In genomic region chr19:21197589-21198295, GRCh38 we compare ENCODE assay signal across 1 cellular context.
TF ChIP-seq lines count a peak whose summit lies in the region.

No MANE protein-coding gene starts in this region.

TF ChIP-seq in K562, 482 proteins besides CTCF, POLR2A, EP300 and RAD21 (continued from another document):
- TF ChIP-seq, protein P1, sequence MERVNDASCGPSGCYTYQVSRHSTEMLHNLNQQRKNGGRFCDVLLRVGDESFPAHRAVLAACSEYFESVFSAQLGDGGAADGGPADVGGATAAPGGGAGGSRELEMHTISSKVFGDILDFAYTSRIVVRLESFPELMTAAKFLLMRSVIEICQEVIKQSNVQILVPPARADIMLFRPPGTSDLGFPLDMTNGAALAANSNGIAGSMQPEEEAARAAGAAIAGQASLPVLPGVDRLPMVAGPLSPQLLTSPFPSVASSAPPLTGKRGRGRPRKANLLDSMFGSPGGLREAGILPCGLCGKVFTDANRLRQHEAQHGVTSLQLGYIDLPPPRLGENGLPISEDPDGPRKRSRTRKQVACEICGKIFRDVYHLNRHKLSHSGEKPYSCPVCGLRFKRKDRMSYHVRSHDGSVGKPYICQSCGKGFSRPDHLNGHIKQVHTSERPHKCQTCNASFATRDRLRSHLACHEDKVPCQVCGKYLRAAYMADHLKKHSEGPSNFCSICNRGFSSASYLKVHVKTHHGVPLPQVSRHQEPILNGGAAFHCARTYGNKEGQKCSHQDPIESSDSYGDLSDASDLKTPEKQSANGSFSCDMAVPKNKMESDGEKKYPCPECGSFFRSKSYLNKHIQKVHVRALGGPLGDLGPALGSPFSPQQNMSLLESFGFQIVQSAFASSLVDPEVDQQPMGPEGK (CRISPR knock-in tag; IDR thresholded peaks at IDR 0.05; ENCODE audit: borderline replicate concordance) = no peak
- TF ChIP-seq ELF4 (CRISPR knock-in tag; IDR thresholded peaks at IDR 0.05) (no peak), SP2 (IDR thresholded peaks at IDR 0.05; ENCODE audit: extremely low read depth, low read depth, low read length, poor library complexity, severe bottlenecking) (no peak), SMARCE1 (IDR thresholded peaks at IDR 0.05) (peak; percentile 67), HMGXB4 (CRISPR knock-in tag; IDR thresholded peaks at IDR 0.05) (no peak), CBFA2T3 (IDR thresholded peaks at IDR 0.05) (peak; percentile 88), GTF2E2 (tag; IDR thresholded peaks at IDR 0.05) (no peak), SAFB (IDR thresholded peaks at IDR 0.05; ENCODE audit: borderline replicate concordance, low read depth, low read length) (no peak), PHTF2 (CRISPR knock-in tag; IDR thresholded peaks at IDR 0.05) (no peak), MBD2 (IDR thresholded peaks at IDR 0.05; ENCODE audit: borderline replicate concordance, low read depth) (no peak), ZNF184 (CRISPR knock-in tag; IDR thresholded peaks at IDR 0.05) (peak; percentile 33; the same call in 1 of the 2 replicates), ZBTB1 (CRISPR knock-in tag; IDR thresholded peaks at IDR 0.05; ENCODE audit: borderline replicate concordance, low read depth) (no peak), E2F5 (CRISPR knock-in tag; IDR thresholded peaks at IDR 0.05) (no peak), HDAC2 (IDR thresholded peaks at IDR 0.05) (no peak), BRF1 (IDR thresholded peaks at IDR 0.05; ENCODE audit: borderline replicate concordance, extremely low read depth, insufficient read length) (no peak), MTA1 (IDR thresholded peaks at IDR 0.05; ENCODE audit: borderline replicate concordance) (no peak), CREM (IDR thresholded peaks at IDR 0.05; ENCODE audit: low read depth) (0 out of 2 replicates have a peak, but pooled peaks have one; percentile 8), SUPT5H (IDR thresholded peaks at IDR 0.05) (no peak), JUN (IDR thresholded peaks at IDR 0.05; ENCODE audit: borderline replicate concordance, low read depth, low read length) (peak; percentile 42; the same call in 1 of the 2 replicates), JUN (CRISPR knock-in tag; IDR thresholded peaks at IDR 0.05; ENCODE audit: borderline replicate concordance) (no peak), SP1 (CRISPR knock-in tag; IDR thresholded peaks at IDR 0.05) (no peak), MAFF (IDR thresholded peaks at IDR 0.05; ENCODE audit: low read length) (no peak), HDAC1 (IDR thresholded peaks at IDR 0.05) (peak in 1 of 2 experiments; percentile 54; a peak in 2 of 4 replicates), ZNF778 (CRISPR knock-in tag; IDR thresholded peaks at IDR 0.05) (no peak), MCM7 (IDR thresholded peaks at IDR 0.05) (no peak), TRIM24 (IDR thresholded peaks at IDR 0.05) (peak; percentile 96), MTA2 (IDR thresholded peaks at IDR 0.05; ENCODE audit: low read depth) (peak; percentile 84), RFX5 (IDR thresholded peaks at IDR 0.05; ENCODE audit: low read depth, low read length) (no peak), ZNF830 (CRISPR knock-in tag; IDR thresholded peaks at IDR 0.05) (no peak), ZC3H11A (IDR thresholded peaks at IDR 0.05; ENCODE audit: low read depth, low read length) (no peak), ZNF41 (CRISPR knock-in tag; conservative IDR thresholded peaks at IDR 0.05) (no peak), ZNF224 (CRISPR knock-in tag; IDR thresholded peaks at IDR 0.05) (no peak)
- TF ChIP-seq, protein P2, sequence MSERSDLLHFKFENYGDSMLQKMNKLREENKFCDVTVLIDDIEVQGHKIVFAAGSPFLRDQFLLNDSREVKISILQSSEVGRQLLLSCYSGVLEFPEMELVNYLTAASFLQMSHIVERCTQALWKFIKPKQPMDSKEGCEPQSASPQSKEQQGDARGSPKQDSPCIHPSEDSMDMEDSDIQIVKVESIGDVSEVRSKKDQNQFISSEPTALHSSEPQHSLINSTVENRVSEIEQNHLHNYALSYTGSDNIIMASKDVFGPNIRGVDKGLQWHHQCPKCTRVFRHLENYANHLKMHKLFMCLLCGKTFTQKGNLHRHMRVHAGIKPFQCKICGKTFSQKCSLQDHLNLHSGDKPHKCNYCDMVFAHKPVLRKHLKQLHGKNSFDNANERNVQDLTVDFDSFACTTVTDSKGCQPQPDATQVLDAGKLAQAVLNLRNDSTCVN (CRISPR knock-in tag; IDR thresholded peaks at IDR 0.05) = no peak
- TF ChIP-seq, protein P3, sequence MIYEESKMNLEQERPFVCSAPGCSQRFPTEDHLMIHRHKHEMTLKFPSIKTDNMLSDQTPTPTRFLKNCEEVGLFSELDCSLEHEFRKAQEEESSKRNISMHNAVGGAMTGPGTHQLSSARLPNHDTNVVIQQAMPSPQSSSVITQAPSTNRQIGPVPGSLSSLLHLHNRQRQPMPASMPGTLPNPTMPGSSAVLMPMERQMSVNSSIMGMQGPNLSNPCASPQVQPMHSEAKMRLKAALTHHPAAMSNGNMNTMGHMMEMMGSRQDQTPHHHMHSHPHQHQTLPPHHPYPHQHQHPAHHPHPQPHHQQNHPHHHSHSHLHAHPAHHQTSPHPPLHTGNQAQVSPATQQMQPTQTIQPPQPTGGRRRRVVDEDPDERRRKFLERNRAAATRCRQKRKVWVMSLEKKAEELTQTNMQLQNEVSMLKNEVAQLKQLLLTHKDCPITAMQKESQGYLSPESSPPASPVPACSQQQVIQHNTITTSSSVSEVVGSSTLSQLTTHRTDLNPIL (CRISPR knock-in tag; IDR thresholded peaks at IDR 0.05) = no peak
- TF ChIP-seq, protein P4, sequence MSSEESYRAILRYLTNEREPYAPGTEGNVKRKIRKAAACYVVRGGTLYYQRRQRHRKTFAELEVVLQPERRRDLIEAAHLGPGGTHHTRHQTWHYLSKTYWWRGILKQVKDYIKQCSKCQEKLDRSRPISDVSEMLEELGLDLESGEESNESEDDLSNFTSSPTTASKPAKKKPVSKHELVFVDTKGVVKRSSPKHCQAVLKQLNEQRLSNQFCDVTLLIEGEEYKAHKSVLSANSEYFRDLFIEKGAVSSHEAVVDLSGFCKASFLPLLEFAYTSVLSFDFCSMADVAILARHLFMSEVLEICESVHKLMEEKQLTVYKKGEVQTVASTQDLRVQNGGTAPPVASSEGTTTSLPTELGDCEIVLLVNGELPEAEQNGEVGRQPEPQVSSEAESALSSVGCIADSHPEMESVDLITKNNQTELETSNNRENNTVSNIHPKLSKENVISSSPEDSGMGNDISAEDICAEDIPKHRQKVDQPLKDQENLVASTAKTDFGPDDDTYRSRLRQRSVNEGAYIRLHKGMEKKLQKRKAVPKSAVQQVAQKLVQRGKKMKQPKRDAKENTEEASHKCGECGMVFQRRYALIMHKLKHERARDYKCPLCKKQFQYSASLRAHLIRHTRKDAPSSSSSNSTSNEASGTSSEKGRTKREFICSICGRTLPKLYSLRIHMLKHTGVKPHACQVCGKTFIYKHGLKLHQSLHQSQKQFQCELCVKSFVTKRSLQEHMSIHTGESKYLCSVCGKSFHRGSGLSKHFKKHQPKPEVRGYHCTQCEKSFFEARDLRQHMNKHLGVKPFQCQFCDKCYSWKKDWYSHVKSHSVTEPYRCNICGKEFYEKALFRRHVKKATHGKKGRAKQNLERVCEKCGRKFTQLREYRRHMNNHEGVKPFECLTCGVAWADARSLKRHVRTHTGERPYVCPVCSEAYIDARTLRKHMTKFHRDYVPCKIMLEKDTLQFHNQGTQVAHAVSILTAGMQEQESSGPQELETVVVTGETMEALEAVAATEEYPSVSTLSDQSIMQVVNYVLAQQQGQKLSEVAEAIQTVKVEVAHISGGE (CRISPR knock-in tag; IDR thresholded peaks at IDR 0.05) = no peak
